ENCODE assay signal across 8 cellular contexts in the genomic region with DNA sequence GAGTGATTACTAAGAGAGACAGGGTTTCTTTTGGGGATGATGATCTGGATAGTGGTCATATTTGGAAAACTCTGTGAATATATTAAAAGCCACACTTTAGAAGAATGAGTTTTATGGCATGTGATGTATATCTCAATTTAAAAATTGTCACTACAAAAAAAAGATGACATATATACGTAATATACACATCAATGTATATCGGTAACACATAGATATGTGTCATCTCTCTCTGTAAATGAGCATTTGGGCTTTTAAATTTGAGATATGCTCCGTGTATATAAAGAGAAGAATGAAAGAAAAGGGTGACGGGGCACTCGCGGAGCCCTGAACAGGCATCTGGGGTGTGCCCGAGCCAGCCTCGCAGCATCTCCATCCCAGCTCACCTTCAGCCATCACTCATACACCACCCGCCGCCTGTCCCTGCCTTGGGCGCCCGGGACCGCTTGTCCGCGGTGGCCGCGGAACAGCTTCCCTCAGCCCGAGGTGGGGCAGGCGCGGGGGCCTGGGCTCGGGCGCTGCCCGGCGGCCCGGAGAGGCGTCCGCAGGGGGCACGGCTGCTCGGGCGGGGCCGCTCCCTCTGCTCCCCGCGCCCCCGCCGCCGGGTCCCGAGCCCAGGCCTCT. TPM values are rescaled to one million over a fixed set of nuclear protein-coding genes. Genes with fewer than 3 reads are reported as not detected.
DNase-seq lines count a peak whose midpoint lies in the region; ATAC-seq and TF ChIP-seq lines count a peak whose summit lies in the region.

No MANE protein-coding gene starts in this region.

- no peaks in the 10 kb centered on the region for H3K9me2 ChIP-seq in PC-3 (replicated peaks; ENCODE audit: low read length)

- H4K20me1 ChIP-seq in PC-3 (ENCODE audit: low read length), result no peaks in the 10 kb centered on the region

- H3K27ac ChIP-seq in PC-3 (ENCODE audit: low read length) (no peak overlapping the region), ascending aorta (peak overlapping the region; percentile 92 to 96)

- H3K4me2 ChIP-seq in PC-3 (ENCODE audit: low read length), result peak overlapping the region; percentile 94

- no peaks in the 10 kb centered on the region for H3F3A ChIP-seq in PC-3 (ENCODE audit: low read length, unreplicated experiment)

- ATAC-seq in GM18499 (IDR thresholded peaks at IDR 0.05; ENCODE audit: insufficient read depth, unreplicated experiment) (peak; percentile 13), HG02884 (IDR thresholded peaks at IDR 0.05; ENCODE audit: unreplicated experiment) (peak; percentile 14), PC-3 (peak; percentile 48)

- CTCF ChIA-PET in PC-3 (lab: Charles Lee), result no interaction called here

- DNase-seq in PC-3, result peak; percentile 44
- peak in 1 of 2 donors; percentile 73 for DNase-seq in ascending aorta (ENCODE audit: low spot score in 2 of 2)
- DNase-seq in iPS-NIHi7 (ENCODE audit: extremely low spot score), result peak; percentile 52
- peak; percentile 15 for DNase-seq in stimulated activated CD4-positive, alpha-beta T cell treated with anti-CD3 and anti-CD28 coated beads, Interleukin-2, amount 100 ng/mL, for 4 hours (ENCODE audit: low read depth)
- no peak for DNase-seq in iPS-NIHi11 (ENCODE audit: low spot score)
- DNase-seq in GM13977 (ENCODE audit: low spot score), result no peak

- H3K9me3 ChIP-seq in PC-3 (ENCODE audit: low read length) (no peaks in the 10 kb centered on the region), ascending aorta (no peaks in the 10 kb centered on the region)

- H3K27me3 ChIP-seq in PC-3 (ENCODE audit: low read length), result no peaks in the 10 kb centered on the region
- no peaks in the 10 kb centered on the region for H3K27me3 ChIP-seq in ascending aorta

- H3K36me3 ChIP-seq in PC-3 (ENCODE audit: low read depth, low read length) (no peaks in the 10 kb centered on the region), ascending aorta (no peaks in the 10 kb centered on the region)

- peak overlapping the region; percentile 97 for H2AFZ ChIP-seq in PC-3 (ENCODE audit: low read length)

- no TSS peak for BruUV-seq in PC-3 (replicated peaks; lab: Mats Ljungman, UMichigan)

- in situ Hi-C loops in GM13977 (cut with MboI; ENCODE audit: low pct_unique_long_range_greater_than_20kb, low sequenced_read_pairs, unreplicated experiment), result no loop called here

- intact Hi-C loops in PC-3 (cut with micrococcal nuclease), result loop anchor here (2.0 kb wide), 2 partner anchors 71 to 95 kb away; no protein-coding TSS in a partner anchor
- intact Hi-C loops in ascending aorta (cut with DNase I), result loop anchor here (1.0 to 5.0 kb wide), 3 partner anchors 29 to 69 kb away; a partner anchor contains a TSS

- H3K79me2 ChIP-seq in PC-3 (ENCODE audit: low read length), result no peaks in the 10 kb centered on the region; the same call in 1 of the 2 replicates

- POLR2A ChIA-PET in PC-3 (lab: Charles Lee; ENCODE audit: unreplicated experiment), result no interaction called here

- H3K9ac ChIP-seq in PC-3 (ENCODE audit: low read length), result peak overlapping the region; percentile 88

- no peak for TF ChIP-seq CTCF in PC-3 (conservative IDR thresholded peaks at IDR 0.05; ENCODE audit: low read depth, low read length)
- TF ChIP-seq CTCF in ascending aorta (IDR thresholded peaks at IDR 0.05), result no peak
- no peak for TF ChIP-seq CTCF in GM13977 (IDR thresholded peaks at IDR 0.05; ENCODE audit: extremely low read depth, insufficient read depth, missing control alignments)

- H3K4me1 ChIP-seq in PC-3 (ENCODE audit: insufficient read depth, low read length), result peaks cover 39% of the 10 kb centered on the region
- peaks cover 0 to 18% of the 10 kb centered on the region in 2 donors for H3K4me1 ChIP-seq in ascending aorta

- peak overlapping the region; percentile 79 for H3K4me3 ChIP-seq in PC-3 (ENCODE audit: low read length)
- peak overlapping the region; percentile 69 to 88 for H3K4me3 ChIP-seq in ascending aorta

RNA-seq across cellular contexts. Expression of a gene that starts 0.6 kb away (rescaled TPM):
- total RNA-seq in PC-3 (2014; rRNA removed), result 16.3 and 20.4 TPM in 2 replicates
- total RNA-seq in ascending aorta, result 15.6 TPM

RNA-seq across cellular contexts. Expression of a gene that starts 28.6 kb away (rescaled TPM):
- total RNA-seq in PC-3 (2014; rRNA removed), result 21.8 and 37.8 TPM in 2 replicates
- total RNA-seq in ascending aorta, result 31.9 TPM

Comparison
In these comparisons a context has a peak if more than half of its experiments do, and no peak if none do; other contexts are left out.
1. DNase-seq: peak in PC-3 (single experiment), iPS-NIHi7 (single experiment) and stimulated activated CD4-positive, alpha-beta T cell treated with anti-CD3 and anti-CD28 coated beads, Interleukin-2, amount 100 ng/mL, for 4 hours (single experiment); none in iPS-NIHi11 (single experiment) and GM13977 (single experiment).
2. Peak in every context shown above with its lines, with median percentiles within 50 percentile points of each other: ATAC-seq.